Comparison of ENCODE assay signal across 8 cellular contexts in genomic region chr3:192802957-192803899, GRCh38.
DNase-seq lines count a peak whose midpoint lies in the region; ATAC-seq, FAIRE-seq and TF ChIP-seq lines count a peak whose summit lies in the region.

No MANE protein-coding gene starts in this region.

- H3K27me3 Mint-ChIP-seq in CD4-positive, alpha-beta memory T cell: no peaks in the 10 kb centered on the region

- H3K27ac ChIP-seq in VCaP (no peak overlapping the region), right cardiac atrium (ENCODE audit: low read length) (no peak overlapping the region), thoracic aorta (no peak overlapping the region)
- H3K27ac ChIP-seq in CD4-positive, alpha-beta memory T cell (ENCODE audit: low read depth, low read length): no peak overlapping the region

- POLR2A ChIA-PET in CD4-positive, alpha-beta memory T cell (lab: Charles Lee; ENCODE audit: partially characterized antibody): no interaction called here

- peaks cover 4% of the 10 kb centered on the region for H3K36me3 ChIP-seq in thoracic aorta
- H3K36me3 ChIP-seq in CD4-positive, alpha-beta memory T cell (ENCODE audit: insufficient read depth, low read length): no peaks in the 10 kb centered on the region

- ATAC-seq in right cardiac atrium (peak; percentile 52 to 59), thoracic aorta (ENCODE audit: insufficient number of reproducible peaks, low FRiP score, low read depth) (no peak)

- no peaks in the 10 kb centered on the region for H3K9me3 ChIP-seq in right cardiac atrium (ENCODE audit: control insufficient read depth, low read length)
- no peaks in the 10 kb centered on the region for H3K9me3 ChIP-seq in thoracic aorta
- H3K9me3 ChIP-seq in CD4-positive, alpha-beta memory T cell (ENCODE audit: control insufficient read depth in 1 of 2, low read length in 2 of 2): no peaks in the 10 kb centered on the region

- no peak overlapping the region for H3K4me3 Mint-ChIP-seq in CD4-positive, alpha-beta memory T cell

- intact Hi-C loops in right cardiac atrium (cut with DNase I): loop anchor here (5.0 to 10.0 kb wide), 4 partner anchors 236 to 338 kb away; no protein-coding TSS in a partner anchor
- intact Hi-C loops in CD4-positive, alpha-beta memory T cell (cut with micrococcal nuclease): loop anchor here (2.0 kb wide), 1 partner anchor 236 kb away; no protein-coding TSS in a partner anchor

- H3K4me1 ChIP-seq in right cardiac atrium (ENCODE audit: control insufficient read depth, insufficient read depth, low read length): peaks cover 4% of the 10 kb centered on the region
- H3K4me1 ChIP-seq in thoracic aorta (ENCODE audit: control insufficient read depth in 1 of 2, low read depth in 2 of 2): no peaks in the 10 kb centered on the region
- H3K4me1 ChIP-seq in CD4-positive, alpha-beta memory T cell (ENCODE audit: insufficient read depth, low read length): no peaks in the 10 kb centered on the region

- H3K4me1 Mint-ChIP-seq in CD4-positive, alpha-beta memory T cell: peaks cover 0 to 9% (median 4%) of the 10 kb centered on the region in 4 donors

- TF ChIP-seq CTCF in VCaP (conservative IDR thresholded peaks at IDR 0.05) (peak; percentile 79), thoracic aorta (IDR thresholded peaks at IDR 0.05) (peak; percentile 44)

- H3K36me3 Mint-ChIP-seq in CD4-positive, alpha-beta memory T cell: peaks cover 0 to 6% of the 10 kb centered on the region in 2 donors

- peaks cover 0 to 1% (median 0%) of the 10 kb centered on the region in 8 donors for H3K9me3 Mint-ChIP-seq in CD4-positive, alpha-beta memory T cell

- 46% methylated on average over 7 of the region's 7 CpGs for WGBS in right cardiac atrium

- DNase-seq in EL: peak; percentile 40
- DNase-seq in H54 (ENCODE audit: insufficient read length, low spot score): no peak
- peak; percentile 67 to 76 for DNase-seq in NCI-H2081 (lab: John Stamatoyannopoulos, UW)
- no peak for DNase-seq in right cardiac atrium
- DNase-seq in thoracic aorta (ENCODE audit: low spot score): no peak
- no peak for DNase-seq in NCI-H1930 (lab: John Stamatoyannopoulos, UW)
- DNase-seq in CD4-positive, alpha-beta memory T cell: no peak

- CTCF ChIA-PET in CD4-positive, alpha-beta memory T cell (lab: Charles Lee; ENCODE audit: partially characterized antibody): interaction anchor here (0.8 to 1.8 kb wide), 7 partner anchors 8 to 238 kb away, joined by 3 to 5 read pairs (median 4); no protein-coding TSS in a partner anchor

- no peak overlapping the region for H3K27ac Mint-ChIP-seq in CD4-positive, alpha-beta memory T cell

- no peaks in the 10 kb centered on the region for H3K27me3 ChIP-seq in right cardiac atrium (ENCODE audit: control insufficient read depth, insufficient read depth)
- H3K27me3 ChIP-seq in thoracic aorta (replicated peaks; ENCODE audit: insufficient read depth): no peaks in the 10 kb centered on the region
- H3K27me3 ChIP-seq in CD4-positive, alpha-beta memory T cell (ENCODE audit: insufficient read depth, low read length): no peaks in the 10 kb centered on the region

- H3K4me3 ChIP-seq in right cardiac atrium (ENCODE audit: low read length): no peak overlapping the region
- no peak overlapping the region for H3K4me3 ChIP-seq in thoracic aorta
- no peak overlapping the region for H3K4me3 ChIP-seq in CD4-positive, alpha-beta memory T cell (ENCODE audit: low read length in 2 of 2)

- peak; percentile 85 for FAIRE-seq in H54 (lab: Jason Lieb, UNC)

- TF ChIP-seq POLR2A in H54 (IDR thresholded peaks at IDR 0.05; ENCODE audit: low read depth, low read length): no peak

Comparison
In these comparisons a context has a peak if more than half of its experiments do, and no peak if none do; other contexts are left out.
1. DNase-seq: peak in EL (single experiment) and NCI-H2081 (2 of 2); none in H54 (single experiment), right cardiac atrium (0 of 3), thoracic aorta (single experiment), NCI-H1930 (0 of 2) and CD4-positive, alpha-beta memory T cell (0 of 5).